ENCODE assay signal across 8 cellular contexts in genomic region chr17:1714980-1715802, GRCh38. TPM values are rescaled to one million over a fixed set of nuclear protein-coding genes. Genes with fewer than 3 reads are reported as not detected.
DNase-seq lines count a peak whose midpoint lies in the region; ATAC-seq and TF ChIP-seq lines count a peak whose summit lies in the region.

No MANE protein-coding gene starts in this region.

- H3K4me3 Mint-ChIP-seq in stimulated activated naive B cell treated with anti-CD40 and anti-IgM and Interleukin-4, amounts not matched to agents 10 μg/mL and 1 μg/mL and 100 μg/mL, for 72 hours: peak overlapping the region; percentile 87 to 99

- H3K9me3 Mint-ChIP-seq in stimulated activated naive B cell treated with anti-CD40 and anti-IgM and Interleukin-4, amounts not matched to agents 10 μg/mL and 1 μg/mL and 100 μg/mL, for 72 hours: no peaks in the 10 kb centered on the region

- H3K36me3 Mint-ChIP-seq in stimulated activated naive B cell treated with anti-CD40 and anti-IgM and Interleukin-4, amounts not matched to agents 10 μg/mL and 1 μg/mL and 100 μg/mL, for 72 hours: peaks cover 33 to 43% of the 10 kb centered on the region in 2 donors

- H3K4me1 Mint-ChIP-seq in stimulated activated naive B cell treated with anti-CD40 and anti-IgM and Interleukin-4, amounts not matched to agents 10 μg/mL and 1 μg/mL and 100 μg/mL, for 72 hours: peaks cover 18 to 53% of the 10 kb centered on the region in 2 donors

- peak; percentile 43 to 51 (median 46) for ATAC-seq in right lobe of liver
- no peak for ATAC-seq in stimulated activated naive B cell treated with anti-CD40 and anti-IgM and Interleukin-4, amounts not matched to agents 10 μg/mL and 1 μg/mL and 100 μg/mL, for 72 hours (replicated peaks)
- no peak for ATAC-seq in HG03025 (IDR thresholded peaks at IDR 0.05; ENCODE audit: low FRiP score, unreplicated experiment)

- peak; percentile 74 for TF ChIP-seq POLR2A in right lobe of liver (IDR thresholded peaks at IDR 0.05)

- H3K4me1 ChIP-seq in HUES6 (ENCODE audit: control insufficient read depth, insufficient read depth, low read length) (peaks cover 23% of the 10 kb centered on the region), right lobe of liver (peaks cover 0 to 29% (median 13%) of the 10 kb centered on the region in 4 donors)

- no peak for TF ChIP-seq CTCF in WI38 (IDR thresholded peaks at IDR 0.05; ENCODE audit: low read depth, low read length)
- TF ChIP-seq CTCF in dorsolateral prefrontal cortex (IDR thresholded peaks at IDR 0.05 in 54 of 56, conservative IDR thresholded peaks at IDR 0.05 in 2 of 56; ENCODE audit: low read depth in 1 of 56, partially characterized antibody in 56 of 56): no peak
- TF ChIP-seq CTCF in right lobe of liver (IDR thresholded peaks at IDR 0.05): no peak

- 5% methylated on average over 15 of the region's 32 CpGs for WGBS in right lobe of liver (ENCODE audit: insufficient coverage, low coverage, low lambda C conversion rate, missing lambda C conversion rate)

- peaks cover 19% of the 10 kb centered on the region for H3K36me3 ChIP-seq in HUES6 (ENCODE audit: control insufficient read depth, insufficient read depth, low read length)
- H3K36me3 ChIP-seq in right lobe of liver: peaks cover 0 to 28% (median 14%) of the 10 kb centered on the region in 4 donors

- no peaks in the 10 kb centered on the region for H3K9me3 ChIP-seq in HUES6 (ENCODE audit: control insufficient read depth, insufficient read depth, low read depth, low read length)
- H3K9me3 ChIP-seq in right lobe of liver: no peaks in the 10 kb centered on the region

- DNase-seq in AG20443 (ENCODE audit: low spot score) (peak; percentile 89), dorsolateral prefrontal cortex (peak in 5 of 10 donors; percentile 43 to 78 (median 70)), right lobe of liver (peak; percentile 92 to 97 (median 95)), DMS79 treated with DMSO at 0.1 percent for 48 hours (lab: John Stamatoyannopoulos, UW) (no peak)
- no peak for DNase-seq in stimulated activated naive B cell treated with anti-CD40 and anti-IgM and Interleukin-4, amounts not matched to agents 10 μg/mL and 1 μg/mL and 100 μg/mL, for 72 hours

- H3K27me3 ChIP-seq in HUES6 (ENCODE audit: control insufficient read depth, insufficient read depth, low read length) (peaks cover 4% of the 10 kb centered on the region), dorsolateral prefrontal cortex (no peaks in the 10 kb centered on the region), right lobe of liver (no peaks in the 10 kb centered on the region)

- intact Hi-C loops in dorsolateral prefrontal cortex (cut with DNase I) (loop anchor here (5.0 to 10.0 kb wide), 6 partner anchors 33 to 317 kb away; partner anchors contain the start of genes PITPNA (in 2 of the 2), DPH1 (in 1 of the 2) and PRPF8 (in 1 of the 2)), right lobe of liver (cut with DNase I) (no loop called here)

- peaks cover 44 to 50% of the 10 kb centered on the region in 2 donors for H3K27me3 Mint-ChIP-seq in stimulated activated naive B cell treated with anti-CD40 and anti-IgM and Interleukin-4, amounts not matched to agents 10 μg/mL and 1 μg/mL and 100 μg/mL, for 72 hours

- H3K9ac ChIP-seq in HUES6 (ENCODE audit: low read length): peak overlapping the region; percentile 71

- H3K4me3 ChIP-seq in HUES6 (ENCODE audit: low read depth, low read length): peak overlapping the region; percentile 77
- peak overlapping the region; percentile 88 for H3K4me3 ChIP-seq in WI38 (ENCODE audit: low read depth, low read length)
- H3K4me3 ChIP-seq in dorsolateral prefrontal cortex: peak overlapping the region; percentile 51 to 100 (median 92)
- H3K4me3 ChIP-seq in right lobe of liver: peak overlapping the region; percentile 87 to 98 (median 90)

- peak overlapping the region; percentile 90 for H3K27ac Mint-ChIP-seq in stimulated activated naive B cell treated with anti-CD40 and anti-IgM and Interleukin-4, amounts not matched to agents 10 μg/mL and 1 μg/mL and 100 μg/mL, for 72 hours

- H3K27ac ChIP-seq in HUES6 (ENCODE audit: low read depth, low read length) (peak overlapping the region; percentile 37; the same call in 1 of the 2 replicates), dorsolateral prefrontal cortex (peak overlapping the region; percentile 53 to 100 (median 95)), right lobe of liver (peak overlapping the region; percentile 79 to 99 (median 98))

RNA-seq across cellular contexts. Expression of gene TLCD2, which starts 5.0 kb away (rescaled TPM):
- total RNA-seq in dorsolateral prefrontal cortex (1 to 10 TPM in 88 of 120 experiments, under 1 TPM in 32; 0.41 to 3.5 (median 1.3) TPM), right lobe of liver (10 to 100 TPM in 1 of 6 experiments, 1 to 10 TPM in 5; 2.5 to 17.7 (median 3.7) TPM)

RNA-seq across cellular contexts. Expression of gene WDR81, which starts 9.3 kb away (rescaled TPM):
- total RNA-seq in dorsolateral prefrontal cortex: 10 to 100 TPM; 12.9 to 29.4 (median 19.8) TPM
- 10 to 100 TPM; 23.0 to 27.2 (median 23.9) TPM for total RNA-seq in right lobe of liver

RNA-seq across cellular contexts. Expression of gene SERPINF2, which starts 27.5 kb away (rescaled TPM):
- total RNA-seq in dorsolateral prefrontal cortex (1 to 10 TPM in 115 of 120 experiments, under 1 TPM in 5; 0.48 to 7.8 (median 2.1) TPM), right lobe of liver (1,000 to 10,000 TPM; 1,040 to 1,391 (median 1,137) TPM)

RNA-seq across cellular contexts. Expression of gene PRPF8, which starts 30.5 kb away (rescaled TPM):
- total RNA-seq in dorsolateral prefrontal cortex: 100 to 1,000 TPM; 220 to 305 (median 265) TPM
- total RNA-seq in right lobe of liver: 100 to 1,000 TPM in 3 of 6 experiments, 10 to 100 TPM in 3; 79.3 to 116 (median 102) TPM

RNA-seq across cellular contexts. Expression of gene SERPINF1, which starts 46.7 kb away (rescaled TPM):
- 100 to 1,000 TPM in 32 of 120 experiments, 10 to 100 TPM in 88; 32.7 to 130 (median 83.9) TPM for total RNA-seq in dorsolateral prefrontal cortex
- 1,000 to 10,000 TPM in 2 of 6 experiments, 100 to 1,000 TPM in 4; 621 to 1,110 (median 800) TPM for total RNA-seq in right lobe of liver

Comparison
In these comparisons a context has a peak if more than half of its experiments do, and no peak if none do; other contexts are left out.
1. DNase-seq: peak in AG20443 (single experiment) and right lobe of liver (3 of 3); none in stimulated activated naive B cell treated with anti-CD40 and anti-IgM and Interleukin-4, amounts not matched to agents 10 μg/mL and 1 μg/mL and 100 μg/mL, for 72 hours (single experiment) and DMS79 treated with DMSO at 0.1 percent for 48 hours (single experiment).
2. H3K27ac ChIP-seq: peak in every context shown above with its lines; median percentile 98 in right lobe of liver; 95 in dorsolateral prefrontal cortex; 37 in HUES6.
3. ATAC-seq: peak in right lobe of liver (4 of 4); none in stimulated activated naive B cell treated with anti-CD40 and anti-IgM and Interleukin-4, amounts not matched to agents 10 μg/mL and 1 μg/mL and 100 μg/mL, for 72 hours (0 of 2) and HG03025 (single experiment).
4. RNA of gene SERPINF2, which starts 27.5 kb away (total RNA-seq): 1,040 to 1,391 TPM in right lobe of liver; 0.48 to 7.8 TPM in dorsolateral prefrontal cortex; every median in the first group is over 100 times any median in the second.
5. intact Hi-C loops: an anchor here in dorsolateral prefrontal cortex (5.0 to 10.0 kb wide); none called in right lobe of liver.
6. Peak in every context shown above with its lines, with median percentiles within 50 percentile points of each other: H3K4me3 ChIP-seq.